In genomic region chr9:8907863-8908262, GRCh38 we compare ENCODE assay signal across 34 cellular contexts.
DNase-seq lines count a peak whose midpoint lies in the region; ATAC-seq, FAIRE-seq and TF ChIP-seq lines count a peak whose summit lies in the region.
"Had no signal": no experiment of that assay in that cellular context is flagged by ENCODE, and none has a peak within 500 bp of the region (broad histone marks: within the 10 kb centered on the region; RNA-seq: fewer than 3 reads in every experiment).

No MANE protein-coding gene starts in this region.

- no peaks in the 10 kb centered on the region for H3K36me3 ChIP-seq in GM12878 (ENCODE audit: control insufficient read depth in 2 of 2, insufficient read depth in 2 of 2, low read length in 1 of 2)
- H3K36me3 ChIP-seq in hepatocyte (replicated peaks; ENCODE audit: insufficient read depth, low read depth) = no peaks in the 10 kb centered on the region

- no peak for TF ChIP-seq CTCF in GM12878 (IDR thresholded peaks at IDR 0.05 in 2 of 3, conservative IDR thresholded peaks at IDR 0.05 in 1 of 3; ENCODE audit: control insufficient read depth in 2 of 3, extremely low read depth in 1 of 3, insufficient read depth in 1 of 3, low read depth in 3 of 3, low read length in 3 of 3)
- no peak for TF ChIP-seq CTCF in hepatocyte (IDR thresholded peaks at IDR 0.05; ENCODE audit: poor library complexity)

- H3K9me3 ChIP-seq in GM12878 (replicated peaks; ENCODE audit: control insufficient read depth, insufficient read depth, low read length) (no peaks in the 10 kb centered on the region), hepatocyte (ENCODE audit: low read depth) (no peaks in the 10 kb centered on the region)

- no peak for TF ChIP-seq POLR2A in GM12878 (IDR thresholded peaks at IDR 0.05; ENCODE audit: low read depth, low read length)
- TF ChIP-seq POLR2A in GM12891 (IDR thresholded peaks at IDR 0.05; ENCODE audit: low read depth, low read length) = no peak

- in situ Hi-C loops in GM12878 (cut with MboI) = no loop called here

- peak; percentile 86 for ATAC-seq in HG03097 (IDR thresholded peaks at IDR 0.05; ENCODE audit: low FRiP score, unreplicated experiment)
- ATAC-seq in GM12878 = peak; percentile 33; the same call in 1 of the 3 replicates
- no peak for ATAC-seq in HG02678 (IDR thresholded peaks at IDR 0.05; ENCODE audit: unreplicated experiment)
- ATAC-seq: activated CD8-positive, alpha-beta memory T cell treated with anti-CD3 and anti-CD28 coated beads, Interleukin-2, amount 10 ng/mL, durations not matched to agents 7 days and 5 days; activated naive CD8-positive, alpha-beta T cell treated with anti-CD3 and anti-CD28 coated beads, Interleukin-2, amount 50 U/mL, for 24 hours; activated T-cell treated with anti-CD3 and anti-CD28 coated beads, Interleukin-2, amount 50 U/mL, for 72 hours; HepG2; stimulated activated effector memory CD8-positive, alpha-beta T cell treated with anti-CD3 and anti-CD28 coated beads, Interleukin-12 subunit alpha, Interleukin-12 subunit beta, amount 100 ng/mL, for 72 hours; T-helper 17 cell had no signal

- FAIRE-seq in GM12878 (lab: Jason Lieb, UNC) (no peak), GM12891 (lab: Jason Lieb, UNC) (no peak)
- FAIRE-seq: GM19239, HepG2, TTC549 had no signal

- intact Hi-C loops in GM12878 (cut with micrococcal nuclease; ENCODE audit: unreplicated experiment) = no loop called here

- SMC1A ChIA-PET in GM12878 (lab: Charles Lee; ENCODE audit: uncharacterized antibody, unreplicated experiment) = interaction anchor here (0.5 to 0.8 kb wide), 2 partner anchors 591 to 752 kb away, joined by 3 read pairs; no protein-coding TSS in a partner anchor

- no peak overlapping the region for H3K4me3 ChIP-seq in GM12878
- H3K4me3 ChIP-seq in hepatocyte = no peak overlapping the region
- H3K4me3 ChIP-seq: coronary artery, lung had no signal

- no peaks in the 10 kb centered on the region for H3K9me2 ChIP-seq in hepatocyte (replicated peaks; ENCODE audit: insufficient read depth)

- H3K79me2 ChIP-seq in GM12878 (ENCODE audit: control insufficient read depth, insufficient read depth, low read length) = no peaks in the 10 kb centered on the region
- no peaks in the 10 kb centered on the region for H3K79me2 ChIP-seq in hepatocyte

- H3K27ac ChIP-seq in GM12878 (ENCODE audit: control insufficient read depth, insufficient read depth) (no peak overlapping the region), hepatocyte (no peak overlapping the region)
- H3K27ac ChIP-seq: coronary artery had no signal

- POLR2A ChIA-PET in GM12878 (lab: Charles Lee) = no interaction called here

- TF ChIP-seq RAD21 in GM12878 (IDR thresholded peaks at IDR 0.05; ENCODE audit: insufficient read depth, low read depth, low read length) = no peak

- BruUV-seq in GM12878 (replicated peaks; lab: Mats Ljungman, UMichigan) = no TSS peak

- RAD21 ChIA-PET in GM12878 (lab: Charles Lee; ENCODE audit: unreplicated experiment) = interaction anchor here (1.8 kb wide), 1 partner anchor 12 kb away, joined by 7 read pairs; no protein-coding TSS in a partner anchor

- H4K20me1 ChIP-seq in GM12878 (ENCODE audit: control insufficient read depth, insufficient read depth) (no peaks in the 10 kb centered on the region), hepatocyte (ENCODE audit: insufficient read depth, poor library complexity, severe bottlenecking) (no peaks in the 10 kb centered on the region)

- TF ChIP-seq EP300 in GM12878 (IDR thresholded peaks at IDR 0.05; ENCODE audit: borderline replicate concordance in 1 of 2, control insufficient read depth in 1 of 2, low read depth in 2 of 2, low read length in 2 of 2) = no peak

- H3K9ac ChIP-seq in GM12878 (ENCODE audit: control insufficient read depth, insufficient read depth, low read length) = no peak overlapping the region

- H3K27me3 ChIP-seq in GM12878 (replicated peaks in 1 of 2; ENCODE audit: control insufficient read depth in 2 of 2, insufficient read depth in 2 of 2, low read length in 1 of 2) = no peaks in the 10 kb centered on the region
- no peaks in the 10 kb centered on the region for H3K27me3 ChIP-seq in hepatocyte

- H3K4me2 ChIP-seq in GM12878 (ENCODE audit: control insufficient read depth, insufficient read depth) (no peak overlapping the region), hepatocyte (no peak overlapping the region)

- CTCF ChIA-PET in GM12878 (lab: Yijun Ruan, JAX) = interaction anchor here (1.5 kb wide), 1 partner anchor 12 kb away, joined by 3 read pairs; no protein-coding TSS in a partner anchor

- DNase-seq in DMS53 (lab: John Stamatoyannopoulos, UW) = peak; percentile 58
- no peak for DNase-seq in GM12878 (ENCODE audit: low read depth, low spot score)
- no peak for DNase-seq in hepatocyte (ENCODE audit: low spot score)
- no peak for DNase-seq in medulla oblongata (ENCODE audit: extremely low spot score)
- DNase-seq in GM12891 (ENCODE audit: insufficient read length, low spot score) = no peak
- no peak for DNase-seq in activated T-cell treated with anti-CD3 and anti-CD28 coated beads for 4 hours
- DNase-seq: activated CD4-positive, CD25-positive, alpha-beta regulatory T cell; activated CD8-positive, alpha-beta memory T cell treated with anti-CD3 and anti-CD28 coated beads, Interleukin-2, amount 10 ng/mL, durations not matched to agents 7 days and 5 days; activated naive CD4-positive, alpha-beta T cell; activated naive CD8-positive, alpha-beta T cell treated with anti-CD3 and anti-CD28 coated beads, Interleukin-2, amount 50 U/mL, for 24 hours; activated T-cell treated with anti-CD3 and anti-CD28 coated beads, Interleukin-2, amount 50 U/mL, for 72 hours; caudate nucleus; CD8-positive, alpha-beta memory T cell; DMS79; effector memory CD4-positive, alpha-beta T cell; erythroblast; GDM1; H7; Karpas-422; NCI-H1436; NCI-H2081 treated with DMSO at 0.1 percent for 48 hours; NCI-H226; NCI-H526 treated with DMSO at 0.1 percent for 48 hours; substantia nigra; T-helper 17 cell; trophoblast cell had no signal

- H3K4me1 ChIP-seq in GM12878 (ENCODE audit: control insufficient read depth, insufficient read depth, low read length) (no peaks in the 10 kb centered on the region), hepatocyte (ENCODE audit: insufficient read depth) (no peaks in the 10 kb centered on the region)

- H2AFZ ChIP-seq in GM12878 (ENCODE audit: control insufficient read depth, low read depth, low read length) (no peak overlapping the region), hepatocyte (peak overlapping the region; percentile 4)

TF ChIP-seq in GM12878, 131 proteins besides CTCF, POLR2A, EP300 and RAD21:
- TF ChIP-seq STAT3 (IDR thresholded peaks at IDR 0.05; ENCODE audit: low read depth, low read length) (no peak), CBFB (IDR thresholded peaks at IDR 0.05; ENCODE audit: low read depth) (no peak), ZZZ3 (IDR thresholded peaks at IDR 0.05; ENCODE audit: control insufficient read depth, insufficient read length, low read depth) (no peak), NR2C1 (IDR thresholded peaks at IDR 0.05) (no peak)

TF ChIP-seq in GM12891, 5 proteins besides CTCF, POLR2A, EP300 and RAD21:
- TF ChIP-seq POU2F2 (IDR thresholded peaks at IDR 0.05; ENCODE audit: low read depth, low read length) (no peak), SPI1 (IDR thresholded peaks at IDR 0.05; ENCODE audit: low read depth, low read length) (no peak), TAF1 (IDR thresholded peaks at IDR 0.05; ENCODE audit: low read depth, low read length) (no peak), POLR2AphosphoS5 (IDR thresholded peaks at IDR 0.05; ENCODE audit: low read depth, low read length) (no peak), PAX5 (IDR thresholded peaks at IDR 0.05; ENCODE audit: insufficient read depth, low read length, severe bottlenecking) (no peak)
